ENCODE assay signal across 9 cellular contexts in the genomic region with DNA sequence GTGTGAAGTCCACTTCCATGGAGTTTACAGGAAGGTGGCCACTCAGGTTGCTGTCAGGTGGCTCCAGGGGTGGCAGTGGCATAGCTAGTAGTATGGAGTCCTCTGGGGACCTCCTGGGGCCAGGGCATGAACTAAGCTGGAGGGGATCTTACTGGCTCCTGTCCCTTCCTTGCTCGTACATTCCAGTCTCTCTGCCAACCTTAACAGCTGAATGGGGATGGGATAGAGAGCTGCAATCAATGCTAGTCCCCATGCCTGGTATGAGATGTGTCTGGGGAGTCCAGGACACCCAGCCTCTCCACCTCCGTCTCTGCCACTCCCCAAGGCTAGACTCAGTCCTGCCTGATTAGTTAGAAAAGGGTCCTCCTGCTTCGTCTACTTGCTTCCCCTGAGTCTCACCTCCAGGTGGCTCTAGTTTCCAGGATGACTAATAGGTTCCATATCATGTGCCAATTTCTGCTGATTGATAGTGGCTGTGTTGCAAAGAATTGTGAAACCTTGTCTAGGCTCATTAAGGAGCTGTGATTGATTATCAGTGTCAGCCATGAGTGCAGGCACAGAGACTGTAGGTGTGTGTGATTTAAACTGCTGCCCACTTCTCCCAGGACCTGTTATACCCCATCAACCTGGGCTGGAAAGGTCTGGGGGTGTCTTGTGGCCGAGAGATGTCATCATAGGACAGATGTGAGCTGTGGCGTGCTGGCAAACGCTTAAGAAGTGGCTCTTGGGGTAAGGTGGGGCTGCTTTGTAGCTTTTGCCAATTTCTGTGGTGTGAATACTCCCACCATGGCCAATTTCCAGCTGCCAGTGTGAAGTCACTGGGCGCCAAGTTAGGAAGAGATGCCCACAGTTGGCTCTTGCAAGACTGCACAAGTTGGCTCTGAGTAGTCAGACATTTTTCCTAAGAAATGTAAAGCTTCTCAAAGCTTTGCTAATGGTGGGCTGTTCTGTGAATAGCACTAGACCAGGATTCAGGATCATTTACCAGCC. TPM values are rescaled to one million over a fixed set of nuclear protein-coding genes. Genes with fewer than 3 reads are reported as not detected.
DNase-seq lines count a peak whose midpoint lies in the region; ATAC-seq, FAIRE-seq and TF ChIP-seq lines count a peak whose summit lies in the region.
"Had no signal": no experiment of that assay in that cellular context is flagged by ENCODE, and none has a peak within 500 bp of the region (broad histone marks: within the 10 kb centered on the region; RNA-seq: fewer than 3 reads in every experiment).

No MANE protein-coding gene starts in this region.

- TF ChIP-seq POLR2A in erythroblast (IDR thresholded peaks at IDR 0.05; ENCODE audit: low read length): no peak

- ATAC-seq in GM21367 (IDR thresholded peaks at IDR 0.05; ENCODE audit: unreplicated experiment): no peak
- ATAC-seq in HG03159 (IDR thresholded peaks at IDR 0.05; ENCODE audit: unreplicated experiment): no peak

- DNase-seq in NCI-H510A treated with DMSO at 0.1 percent for 48 hours (lab: John Stamatoyannopoulos, UW) (peak; percentile 11), NCI-H510A (lab: John Stamatoyannopoulos, UW) (no peak), NCI-H460 (ENCODE audit: extremely low read depth, low read depth) (peak; percentile 26), erythroblast (lab: John Stamatoyannopoulos, UW) (peak; percentile 44 to 53), small intestine (peak; percentile 97), NCI-H2081 (lab: John Stamatoyannopoulos, UW) (no peak)

- no peaks in the 10 kb centered on the region for H3K36me3 ChIP-seq in small intestine (ENCODE audit: control insufficient read depth in 2 of 2, insufficient read depth in 2 of 2, low read length in 2 of 2)

- no peak overlapping the region for H3K4me3 ChIP-seq in small intestine (ENCODE audit: low read depth in 1 of 2, low read length in 2 of 2)

- peak overlapping the region in 1 of 2 donors; percentile 72 for H3K27ac ChIP-seq in small intestine (ENCODE audit: low read depth in 1 of 2, low read length in 1 of 2)

- H3K27me3 ChIP-seq in small intestine (ENCODE audit: control insufficient read depth in 2 of 2, insufficient read depth in 2 of 2, low read length in 2 of 2): no peaks in the 10 kb centered on the region

- WGBS in small intestine, 3 donors: 12 to 49% (median 19%) methylated on average over 7 of the region's 7 CpGs

- no peaks in the 10 kb centered on the region for H3K9me3 ChIP-seq in small intestine (ENCODE audit: control insufficient read depth, low read depth)

- H3K4me1 ChIP-seq in small intestine (ENCODE audit: control insufficient read depth in 2 of 2, insufficient read depth in 1 of 2, low read depth in 1 of 2, low read length in 1 of 2): peaks cover 0 to 14% of the 10 kb centered on the region in 2 donors

- no peak for FAIRE-seq in small intestine (lab: Jason Lieb, UNC)
- FAIRE-seq: TTC549 had no signal

RNA-seq across cellular contexts. Expression of gene COL13A1, which starts 59.8 kb away (rescaled TPM):
- 0.15 and 0.20 TPM in 2 replicates for total RNA-seq in NCI-H460 (2014; rRNA removed; shearing (Covaris generic))
- 0.06 and 1.0 TPM in 2 replicates for polyA plus RNA-seq in NCI-H460 (2014; cell fraction: nucleus; rRNA removed)
- under 1 TPM; 0.45 to 0.66 (median 0.54) TPM for polyA plus RNA-seq in small intestine

Comparison
In these comparisons a context has a peak if more than half of its experiments do, and no peak if none do; other contexts are left out.
1. DNase-seq: peak in NCI-H510A treated with DMSO at 0.1 percent for 48 hours (single experiment), NCI-H460 (single experiment), erythroblast (2 of 2) and small intestine (single experiment); none in NCI-H510A (single experiment) and NCI-H2081 (0 of 2).